19 cellular contexts compared by ENCODE assay signal in genomic region chr10:7857259-7857658, GRCh38. TPM values are rescaled to one million over a fixed set of nuclear protein-coding genes. Genes with fewer than 3 reads are reported as not detected.
DNase-seq lines count a peak whose midpoint lies in the region; ATAC-seq and TF ChIP-seq lines count a peak whose summit lies in the region.
"Had no signal": no experiment of that assay in that cellular context is flagged by ENCODE, and none has a peak within 500 bp of the region (broad histone marks: within the 10 kb centered on the region; RNA-seq: fewer than 3 reads in every experiment).

No MANE protein-coding gene starts in this region.

- peak overlapping the region; percentile 31 for H2AFZ ChIP-seq in hepatocyte
- H2AFZ ChIP-seq: neural progenitor cell had no signal

- peak overlapping the region; percentile 68 for H3K4me2 ChIP-seq in hepatocyte
- H3K4me2 ChIP-seq: neural progenitor cell had no signal

- intact Hi-C loops in posterior vena cava (cut with DNase I), result no loop called here

- H3K36me3 Mint-ChIP-seq in naive thymus-derived CD8-positive, alpha-beta T cell, result peaks cover 14 to 35% (median 27%) of the 10 kb centered on the region in 3 donors

- peak overlapping the region in 2 of 10 donors; percentile 30 to 61 for H3K27ac Mint-ChIP-seq in naive thymus-derived CD8-positive, alpha-beta T cell
- H3K27ac Mint-ChIP-seq: activated naive CD4-positive, alpha-beta T cell treated with anti-CD3 and anti-CD28 coated beads, Interleukin-2, amount 10 ng/mL, durations not matched to agents 7 days and 5 days; neural progenitor cell; T-helper 1 cell treated with Interleukin-12 subunit alpha and Interleukin-12 subunit beta and Interleukin-4 antibody, amounts not matched to agents 30 μg/mL and 1 μg/mL, for 36 hours had no signal

- H3K79me2 ChIP-seq in hepatocyte, result peaks cover 57% of the 10 kb centered on the region

- H3K27me3 ChIP-seq in hepatocyte (no peaks in the 10 kb centered on the region), gastroesophageal sphincter (no peaks in the 10 kb centered on the region)
- H3K27me3 ChIP-seq: neural progenitor cell had no signal

- H3K9me2 ChIP-seq in hepatocyte (replicated peaks; ENCODE audit: insufficient read depth), result no peaks in the 10 kb centered on the region

- no peak for TF ChIP-seq EP300 in gastroesophageal sphincter (IDR thresholded peaks at IDR 0.05)

- 50% methylated on average over 4 of the region's 4 CpGs for WGBS in hepatocyte (ENCODE audit: low lambda C conversion rate, missing lambda C conversion rate)
- WGBS in gastroesophageal sphincter (ENCODE audit: low coverage in 1 of 2), 2 donors, result 43% methylated on average over 4 of the region's 4 CpGs; no CpG with 5 or more reads in 1 of the 2 donors

- no peaks in the 10 kb centered on the region for H3K27me3 Mint-ChIP-seq in naive thymus-derived CD8-positive, alpha-beta T cell
- H3K27me3 Mint-ChIP-seq: activated naive CD4-positive, alpha-beta T cell treated with anti-CD3 and anti-CD28 coated beads, Interleukin-2, amount 10 ng/mL, durations not matched to agents 7 days and 5 days had no signal

- POLR2A ChIA-PET in naive thymus-derived CD8-positive, alpha-beta T cell (lab: Charles Lee), result interaction anchor here (0.6 to 0.7 kb wide), 2 partner anchors 167 to 420 kb away, joined by 3 to 4 read pairs; no protein-coding TSS in a partner anchor

- H3K4me3 ChIP-seq in hepatocyte (no peak overlapping the region), gastroesophageal sphincter (no peak overlapping the region)
- H3K4me3 ChIP-seq: lung, neural progenitor cell had no signal

- H3K4me3 Mint-ChIP-seq in naive thymus-derived CD8-positive, alpha-beta T cell, result no peak overlapping the region
- H3K4me3 Mint-ChIP-seq: activated naive CD4-positive, alpha-beta T cell treated with anti-CD3 and anti-CD28 coated beads, Interleukin-2, amount 10 ng/mL, durations not matched to agents 7 days and 5 days; neural progenitor cell; T-helper 1 cell treated with Interleukin-12 subunit alpha and Interleukin-12 subunit beta and Interleukin-4 antibody, amounts not matched to agents 30 μg/mL and 1 μg/mL, for 36 hours had no signal

- no peak for ATAC-seq in naive thymus-derived CD8-positive, alpha-beta T cell
- ATAC-seq in gastroesophageal sphincter (no peak), HG03159 (IDR thresholded peaks at IDR 0.05; ENCODE audit: unreplicated experiment) (no peak)
- ATAC-seq: Right ventricle myocardium inferior had no signal

- H3K9me3 ChIP-seq in hepatocyte (ENCODE audit: low read depth), result peaks cover 13% of the 10 kb centered on the region
- peaks cover 0 to 18% (median 0%) of the 10 kb centered on the region in 3 donors for H3K9me3 ChIP-seq in gastroesophageal sphincter

- H3K36me3 ChIP-seq in hepatocyte (replicated peaks; ENCODE audit: insufficient read depth, low read depth) (no peaks in the 10 kb centered on the region), gastroesophageal sphincter (no peaks in the 10 kb centered on the region)

- peaks cover 3 to 29% (median 12%) of the 10 kb centered on the region in 9 donors for H3K9me3 Mint-ChIP-seq in naive thymus-derived CD8-positive, alpha-beta T cell

- DNase-seq in ACHN (peak; percentile 8), astrocyte of the hippocampus (ENCODE audit: low read depth, low spot score) (peak; percentile 7), hepatocyte (ENCODE audit: low spot score) (peak; percentile 6), posterior vena cava (ENCODE audit: low spot score) (peak; percentile 29), NCI-H2107 treated with DMSO at 0.1 percent for 48 hours (lab: John Stamatoyannopoulos, UW; ENCODE audit: unreplicated experiment) (no peak)
- no peak for DNase-seq in naive thymus-derived CD8-positive, alpha-beta T cell
- DNase-seq: activated CD4-positive, alpha-beta T cell treated with anti-CD3 and anti-CD28 coated beads, Interleukin-2, amount 50 U/mL, for 4 hours; activated naive CD4-positive, alpha-beta T cell treated with anti-CD3 and anti-CD28 coated beads, Interleukin-2, amount 10 ng/mL, durations not matched to agents 7 days and 5 days; NCI-H1048; NCI-H2107; NCI-H524 treated with DMSO at 0.1 percent for 48 hours; retina; stimulated activated naive CD4-positive, alpha-beta T cell treated with Interleukin-2 at 50 U/mL for 16 hours had no signal

- H3K4me1 Mint-ChIP-seq in naive thymus-derived CD8-positive, alpha-beta T cell, result peaks cover 23 to 43% (median 39%) of the 10 kb centered on the region in 4 donors
- H3K4me1 Mint-ChIP-seq: activated naive CD4-positive, alpha-beta T cell treated with anti-CD3 and anti-CD28 coated beads, Interleukin-2, amount 10 ng/mL, durations not matched to agents 7 days and 5 days had no signal

- H3K27ac ChIP-seq in hepatocyte, result peak overlapping the region; percentile 17
- H3K27ac ChIP-seq in gastroesophageal sphincter, result no peak overlapping the region
- H3K27ac ChIP-seq: neural progenitor cell had no signal

- H3K4me1 ChIP-seq in hepatocyte (ENCODE audit: insufficient read depth), result peaks cover 9% of the 10 kb centered on the region
- peaks cover 0 to 10% (median 0%) of the 10 kb centered on the region in 3 donors for H3K4me1 ChIP-seq in gastroesophageal sphincter

- no peak for TF ChIP-seq POLR2A in gastroesophageal sphincter (IDR thresholded peaks at IDR 0.05)

- in situ Hi-C loops in ACHN (cut with HindIII; ENCODE audit: low pct_ligation_motif_present, low pct_unique_long_range_greater_than_20kb, low sequenced_read_pairs), result no loop called here

- TF ChIP-seq CTCF in hepatocyte (IDR thresholded peaks at IDR 0.05; ENCODE audit: poor library complexity), result no peak
- no peak for TF ChIP-seq CTCF in gastroesophageal sphincter (IDR thresholded peaks at IDR 0.05)

- H4K20me1 ChIP-seq in hepatocyte (ENCODE audit: insufficient read depth, poor library complexity, severe bottlenecking), result no peaks in the 10 kb centered on the region

RNA-seq across cellular contexts. Expression of gene TAF3, which starts 39.0 kb away (rescaled TPM):
- total RNA-seq in hepatocyte, result 3.3 and 4.1 TPM in 2 replicates
- 6.4 and 7.7 TPM in 2 replicates for polyA plus RNA-seq in hepatocyte
- total RNA-seq in posterior vena cava, result 10 to 100 TPM in 1 of 2 donors, 1 to 10 TPM in 1; 9.9 to 10.8 TPM
- total RNA-seq in naive thymus-derived CD8-positive, alpha-beta T cell, result 10 to 100 TPM; 24.4 to 24.6 TPM
- 10 to 100 TPM in 2 of 3 donors, 1 to 10 TPM in 1; 6.8 to 16.4 (median 11.0) TPM for polyA plus RNA-seq in naive thymus-derived CD8-positive, alpha-beta T cell
- 10 to 100 TPM in 2 of 4 donors, 1 to 10 TPM in 2; 5.7 to 11.8 (median 8.8) TPM for total RNA-seq in gastroesophageal sphincter

Comparison
In these comparisons a context has a peak if more than half of its experiments do, and no peak if none do; other contexts are left out.
1. DNase-seq: peak in ACHN (single experiment), astrocyte of the hippocampus (single experiment), hepatocyte (single experiment) and posterior vena cava (single experiment); none in naive thymus-derived CD8-positive, alpha-beta T cell (0 of 10) and NCI-H2107 treated with DMSO at 0.1 percent for 48 hours (single experiment).